ENCODE assay signal across 1 cellular context in the genomic region with DNA sequence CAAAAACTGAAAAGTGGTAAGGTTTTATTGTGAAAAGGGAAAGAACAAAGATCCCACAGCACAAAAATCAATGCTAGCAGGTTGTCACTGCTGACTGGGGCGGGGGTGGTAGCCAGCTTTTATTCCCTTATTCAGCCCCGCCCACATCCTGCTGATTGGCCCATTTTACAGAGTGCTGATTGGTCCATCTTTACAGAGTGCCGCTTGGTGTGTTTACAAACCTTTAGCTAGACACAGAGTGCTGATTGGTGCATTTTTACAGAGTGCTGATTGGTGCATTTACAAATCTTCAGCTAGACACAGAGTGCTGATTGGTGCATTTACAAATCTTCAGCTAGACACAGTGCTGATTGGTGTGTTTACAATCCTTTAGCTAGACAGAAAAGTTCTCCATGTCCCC.
TF ChIP-seq lines count a peak whose summit lies in the region.

No MANE protein-coding gene starts in this region.

TF ChIP-seq in IMR-90, 13 proteins besides CTCF, POLR2A, EP300 and RAD21:
- TF ChIP-seq MAFK (IDR thresholded peaks at IDR 0.05; ENCODE audit: low read depth, low read length) = peak; percentile 27; the same call in 1 of the 2 replicates
